In the genomic region with DNA sequence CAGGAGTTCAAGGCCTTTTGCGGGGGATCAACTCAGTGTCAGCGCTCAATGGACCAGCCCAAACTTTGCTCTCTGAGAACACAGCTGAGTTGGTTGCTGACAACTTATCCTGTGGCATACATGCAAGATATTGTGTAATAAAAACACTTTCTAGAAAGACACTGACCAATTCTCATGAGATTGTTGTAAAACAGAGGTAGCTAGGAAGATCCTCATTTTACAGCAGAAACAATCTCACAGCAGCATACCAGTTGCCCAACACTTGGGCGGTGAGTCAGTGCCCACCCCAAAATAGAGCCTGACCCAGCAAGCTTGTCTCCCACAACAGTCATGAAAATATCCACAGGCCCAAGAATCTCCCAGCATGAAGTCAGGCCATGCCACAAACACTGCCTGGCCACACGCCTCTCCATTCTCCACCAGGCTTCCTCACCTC, we compare ENCODE assay signal across 10 cellular contexts. TPM values are rescaled to one million over a fixed set of nuclear protein-coding genes. Genes with fewer than 3 reads are reported as not detected.
DNase-seq lines count a peak whose midpoint lies in the region; ATAC-seq and TF ChIP-seq lines count a peak whose summit lies in the region.
"Had no signal": no experiment of that assay in that cellular context is flagged by ENCODE, and none has a peak within 500 bp of the region (broad histone marks: within the 10 kb centered on the region; RNA-seq: fewer than 3 reads in every experiment).

No MANE protein-coding gene starts in this region.

- ATAC-seq in omental fat pad (ENCODE audit: low FRiP score) (peak; percentile 66), HG03442 (IDR thresholded peaks at IDR 0.05; ENCODE audit: unreplicated experiment) (no peak)

- H3K4me1 ChIP-seq in DOHH2 (ENCODE audit: control insufficient read depth, low read length) (peaks cover 98% of the 10 kb centered on the region), OCI-LY7 (ENCODE audit: insufficient read depth, low read length, poor library complexity, severe bottlenecking) (peaks cover 98% of the 10 kb centered on the region), uterus (no peaks in the 10 kb centered on the region)

- DNase-seq in OCI-LY7 (ENCODE audit: low spot score), result no peak
- DNase-seq in fibroblast of mammary gland (ENCODE audit: low read depth), result peak; percentile 56
- DNase-seq in omental fat pad (ENCODE audit: low spot score), result no peak
- DNase-seq in uterus, result no peak
- no peak for DNase-seq in cerebellum (ENCODE audit: low spot score)
- no peak for DNase-seq in HuH-7 (ENCODE audit: low spot score)
- DNase-seq: effector CD4-positive, alpha-beta T cell; NCI-H2029 treated with DMSO at 0.1 percent for 48 hours had no signal

- H2AFZ ChIP-seq in OCI-LY7 (ENCODE audit: low read length), result no peak overlapping the region

- peaks cover 98% of the 10 kb centered on the region for H3K79me2 ChIP-seq in DOHH2 (ENCODE audit: control insufficient read depth, low read length)
- peaks cover 100% of the 10 kb centered on the region for H3K79me2 ChIP-seq in OCI-LY7 (ENCODE audit: insufficient read depth, low read depth, low read length)

- H3K36me3 ChIP-seq in DOHH2 (ENCODE audit: control insufficient read depth, low read length) (peaks cover 79% of the 10 kb centered on the region), OCI-LY7 (ENCODE audit: insufficient read depth, low read length) (peaks cover 93% of the 10 kb centered on the region), uterus (no peaks in the 10 kb centered on the region)

- H4K20me1 ChIP-seq in DOHH2 (ENCODE audit: control insufficient read depth, insufficient read depth, low read depth, low read length) (peaks cover 11% of the 10 kb centered on the region; the same call in 1 of the 2 replicates), OCI-LY7 (ENCODE audit: insufficient read depth, low read length) (peaks cover 38% of the 10 kb centered on the region)

- H3K27me3 ChIP-seq in DOHH2 (ENCODE audit: control insufficient read depth, low read length) (no peaks in the 10 kb centered on the region), uterus (no peaks in the 10 kb centered on the region)

- POLR2A ChIA-PET in OCI-LY7 (lab: Charles Lee), result interaction anchor here (0.7 to 4.3 kb wide), 12 partner anchors 8 to 204 kb away, joined by 3 to 24 read pairs (median 4); no protein-coding TSS in a partner anchor

- peaks cover 30% of the 10 kb centered on the region for H3F3A ChIP-seq in DOHH2 (ENCODE audit: control insufficient read depth, insufficient read depth)

- H3K9me3 ChIP-seq in DOHH2 (ENCODE audit: control insufficient read depth, insufficient read depth, low read length) (no peaks in the 10 kb centered on the region), OCI-LY7 (ENCODE audit: low read length) (no peaks in the 10 kb centered on the region), uterus (no peaks in the 10 kb centered on the region)

- peak overlapping the region; percentile 84 for H3K4me2 ChIP-seq in DOHH2 (ENCODE audit: low read length)
- H3K4me2 ChIP-seq in OCI-LY7 (ENCODE audit: low read length), result peak overlapping the region; percentile 98

- CTCF ChIA-PET in OCI-LY7 (lab: Charles Lee; ENCODE audit: unreplicated experiment), result interaction anchor here (0.5 to 1.5 kb wide), 2 partner anchors 22 to 54 kb away, joined by 3 read pairs; no protein-coding TSS in a partner anchor

- TF ChIP-seq POLR2A in uterus (IDR thresholded peaks at IDR 0.05), result no peak

- H3K4me3 ChIP-seq in DOHH2 (ENCODE audit: low read length) (peak overlapping the region; percentile 59), OCI-LY7 (ENCODE audit: low read depth, low read length, poor library complexity, severe bottlenecking) (peak overlapping the region; percentile 57), fibroblast of mammary gland (ENCODE audit: control insufficient read depth, low read depth, low read length) (no peak overlapping the region), uterus (no peak overlapping the region)

- H3K27ac ChIP-seq in DOHH2 (ENCODE audit: low read depth, low read length) (peak overlapping the region; percentile 68), OCI-LY7 (ENCODE audit: low read depth, low read length, poor library complexity, severe bottlenecking) (peak overlapping the region; percentile 74), uterus (no peak overlapping the region)

- H3K9me2 ChIP-seq in DOHH2 (replicated peaks; ENCODE audit: control insufficient read depth, low read length), result no peaks in the 10 kb centered on the region
- H3K9me2 ChIP-seq in OCI-LY7 (ENCODE audit: insufficient read depth, low read length), result no peaks in the 10 kb centered on the region

- no peak for TF ChIP-seq CTCF in DOHH2 (IDR thresholded peaks at IDR 0.05; ENCODE audit: low read depth, low read length, poor library complexity, severe bottlenecking)
- TF ChIP-seq CTCF in OCI-LY7 (conservative IDR thresholded peaks at IDR 0.05; ENCODE audit: low read length), result no peak
- no peak for TF ChIP-seq CTCF in fibroblast of mammary gland (conservative IDR thresholded peaks at IDR 0.05; ENCODE audit: control insufficient read depth, insufficient read depth, low read depth, low read length)
- TF ChIP-seq CTCF in omental fat pad (IDR thresholded peaks at IDR 0.05), result no peak
- TF ChIP-seq CTCF in uterus (IDR thresholded peaks at IDR 0.05), result no peak

- intact Hi-C loops in OCI-LY7 (cut with micrococcal nuclease; ENCODE audit: unreplicated experiment), result loop anchor here (5.0 kb wide), 1 partner anchor 100 kb away; a partner anchor contains a TSS
- intact Hi-C loops in uterus (cut with DNase I; ENCODE audit: low total_unique reads), result no loop called here

- BruUV-seq in OCI-LY7 (replicated peaks; lab: Mats Ljungman, UMichigan), result no TSS peak

RNA-seq across cellular contexts. Expression of a gene that starts 18.2 kb away (rescaled TPM):
- total RNA-seq in OCI-LY7 (2014; rRNA removed; shearing (Covaris generic)), result 143 TPM in 2 replicates
- total RNA-seq in OCI-LY7 (2022) (169 and 191 TPM in 2 replicates), omental fat pad (10 to 100 TPM in 1 of 4 donors, 1 to 10 TPM in 3; 3.0 to 21.5 (median 6.5) TPM), uterus (1 to 10 TPM in 3 of 4 donors, under 1 TPM in 1; 0.26 to 2.0 (median 1.6) TPM), cerebellum (1.3 TPM)

Comparison
In these comparisons a context has a peak if more than half of its experiments do, and no peak if none do; other contexts are left out.
1. H3K27ac ChIP-seq: peak in DOHH2 (single experiment) and OCI-LY7 (single experiment); none in uterus (0 of 2).
2. H3K4me3 ChIP-seq: peak in DOHH2 (single experiment) and OCI-LY7 (single experiment); none in fibroblast of mammary gland (single experiment) and uterus (0 of 2).
3. RNA of a gene that starts 18.2 kb away (total RNA-seq): 143 to 191 TPM in OCI-LY7; 3.0 to 21.5 TPM in omental fat pad, 0.26 to 2.0 TPM in uterus and 1.3 TPM in cerebellum (single experiment); every median in the first group is over 4 times any median in the second.